In the genomic region with DNA sequence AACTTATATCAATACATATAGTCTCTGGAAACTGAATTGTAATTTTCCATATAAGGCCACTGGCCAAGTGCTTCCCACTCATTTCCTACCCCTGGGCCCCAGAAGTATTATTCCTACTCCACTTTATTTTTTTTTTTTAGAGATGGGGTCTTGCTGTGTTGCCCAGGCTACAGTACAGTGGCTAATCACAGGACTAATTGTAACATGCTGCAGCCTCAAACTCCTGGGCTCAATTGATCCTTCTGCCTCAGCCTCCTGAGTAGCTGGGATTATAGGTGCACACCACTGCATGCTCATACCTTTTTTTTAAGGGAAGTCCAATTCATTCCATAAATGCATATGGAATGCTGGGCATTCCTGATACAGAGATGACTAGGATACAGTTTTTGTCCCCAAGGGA, we compare ENCODE assay signal across 33 cellular contexts.
"Had no signal": no experiment of that assay in that cellular context is flagged by ENCODE, and none has a peak within 500 bp of the region (broad histone marks: within the 10 kb centered on the region; RNA-seq: fewer than 3 reads in every experiment).

No MANE protein-coding gene starts in this region.

- H3K9me3 ChIP-seq: neutrophil, ovary, psoas muscle, spleen, suprapubic skin, testis, tibial artery, transverse colon, upper lobe of right lung, uterus had no signal

- H3K9me3 Mint-ChIP-seq: naive B cell; naive thymus-derived CD8-positive, alpha-beta T cell; natural killer cell treated with Interleukin-12 subunit alpha and Interleukin-12 subunit beta and Interleukin-15 and Interleukin-18, amount 100 ng/mL, for 72 hours; nephron progenitor cell; neural crest cell; stimulated activated memory B cell treated with anti-CD40 and anti-IgM and Interleukin-4, amounts not matched to agents 10 μg/mL and 1 μg/mL and 100 μg/mL, for 72 hours; stimulated activated naive CD8-positive, alpha-beta T cell treated with anti-CD3 and anti-CD28 coated beads, Interleukin-15, amount 100 ng/mL, for 72 hours; type B pancreatic cell had no signal

- H3K36me3 Mint-ChIP-seq: naive B cell; naive thymus-derived CD8-positive, alpha-beta T cell; natural killer cell treated with Interleukin-12 subunit alpha and Interleukin-12 subunit beta and Interleukin-15 and Interleukin-18, amount 100 ng/mL, for 72 hours; stimulated activated memory B cell treated with anti-CD40 and anti-IgM and Interleukin-4, amounts not matched to agents 10 μg/mL and 1 μg/mL and 100 μg/mL, for 72 hours; type B pancreatic cell had no signal

- DNase-seq: naive B cell; naive thymus-derived CD8-positive, alpha-beta T cell; nephron progenitor cell; nucleus accumbens; ovary; psoas muscle; right cardiac atrium; spleen; stimulated activated CD4-positive, alpha-beta T cell treated with anti-CD3 and anti-CD28 coated beads, Interleukin-12 subunit alpha, Interleukin-12 subunit beta, amount 100 ng/mL, for 4 hours; stimulated activated CD4-positive, alpha-beta T cell treated with anti-CD3 and anti-CD28 coated beads, Interleukin-1b, Interleukin-23, amount 100 ng/mL, for 48 hours; stimulated activated CD4-positive, alpha-beta T cell treated with anti-CD3 and anti-CD28 coated beads, Interleukin-4, amount 100 ng/mL, for 1 hour; stimulated activated CD4-positive, alpha-beta T cell treated with anti-CD3 and anti-CD28 coated beads, Interleukin-4, amount 100 ng/mL, for 4 hours; stimulated activated CD8-positive, alpha-beta memory T cell treated with anti-CD3 and anti-CD28 coated beads, Interleukin-4, amount 100 ng/mL, for 48 hours; stimulated activated naive CD4-positive, alpha-beta T cell; stimulated activated naive CD8-positive, alpha-beta T cell treated with anti-CD3 and anti-CD28 coated beads, Interleukin-15, amount 100 ng/mL, for 72 hours; stimulated activated naive CD8-positive, alpha-beta T cell treated with anti-CD3 and anti-CD28 coated beads, Interleukin-15, Interleukin-2, amounts not matched to agents 100 U/mL and 50 U/mL, for 24 hours; substantia nigra; testis; tibial artery; transverse colon; upper lobe of right lung; uterus had no signal

- H3K4me1 Mint-ChIP-seq: neural crest cell had no signal

- H3K27me3 Mint-ChIP-seq: naive B cell; natural killer cell treated with Interleukin-12 subunit alpha and Interleukin-12 subunit beta and Interleukin-15 and Interleukin-18, amount 100 ng/mL, for 72 hours; stimulated activated memory B cell treated with anti-CD40 and anti-IgM and Interleukin-4, amounts not matched to agents 10 μg/mL and 1 μg/mL and 100 μg/mL, for 72 hours; stimulated activated naive CD8-positive, alpha-beta T cell treated with anti-CD3 and anti-CD28 coated beads, Interleukin-15, amount 100 ng/mL, for 72 hours; type B pancreatic cell had no signal

- H3K4me2 ChIP-seq: smooth muscle cell had no signal

- H3K27me3 ChIP-seq: neutrophil, ovary, spleen, suprapubic skin, testis, tibial artery, transverse colon, upper lobe of right lung, uterus had no signal

- H3K36me3 ChIP-seq: neutrophil, ovary, spleen, suprapubic skin, tibial artery, transverse colon, upper lobe of right lung, uterus had no signal

- ATAC-seq: naive thymus-derived CD8-positive, alpha-beta T cell; natural killer cell treated with Interleukin-12 subunit alpha and Interleukin-12 subunit beta and Interleukin-15 and Interleukin-18, amount 100 ng/mL, for 72 hours; psoas muscle; right cardiac atrium; sciatic nerve; stimulated activated memory B cell treated with anti-CD40 and anti-IgM and Interleukin-4, amounts not matched to agents 10 μg/mL and 1 μg/mL and 100 μg/mL, for 72 hours; stimulated activated naive CD8-positive, alpha-beta T cell treated with anti-CD3 and anti-CD28 coated beads, Interleukin-15, amount 100 ng/mL, for 72 hours; stimulated activated naive CD8-positive, alpha-beta T cell treated with anti-CD3 and anti-CD28 coated beads, Interleukin-15, Interleukin-2, amounts not matched to agents 100 U/mL and 50 U/mL, for 24 hours; upper lobe of right lung had no signal

- H2AFZ ChIP-seq: parathyroid adenoma had no signal

- H3K4me3 Mint-ChIP-seq: naive B cell; naive thymus-derived CD8-positive, alpha-beta T cell; natural killer cell treated with Interleukin-12 subunit alpha and Interleukin-12 subunit beta and Interleukin-15 and Interleukin-18, amount 100 ng/mL, for 72 hours; nephron progenitor cell; neural crest cell; stimulated activated memory B cell treated with anti-CD40 and anti-IgM and Interleukin-4, amounts not matched to agents 10 μg/mL and 1 μg/mL and 100 μg/mL, for 72 hours; stimulated activated naive CD8-positive, alpha-beta T cell treated with anti-CD3 and anti-CD28 coated beads, Interleukin-15, amount 100 ng/mL, for 72 hours; type B pancreatic cell had no signal

- H3K79me2 ChIP-seq: parathyroid adenoma had no signal

- H3K27ac ChIP-seq: neutrophil, ovary, parathyroid adenoma, psoas muscle, skin epidermis, spleen, suprapubic skin, testis, tibial artery, transverse colon, upper lobe of right lung, uterus had no signal

- H3K4me3 ChIP-seq: ovary, psoas muscle, skin epidermis, smooth muscle cell, spleen, suprapubic skin, testis, tibial artery, transverse colon, upper lobe of right lung, uterus had no signal

- H3K27ac Mint-ChIP-seq: naive B cell; naive thymus-derived CD8-positive, alpha-beta T cell; natural killer cell treated with Interleukin-12 subunit alpha and Interleukin-12 subunit beta and Interleukin-15 and Interleukin-18, amount 100 ng/mL, for 72 hours; nephron progenitor cell; progenitor cell of endocrine pancreas; stimulated activated memory B cell treated with anti-CD40 and anti-IgM and Interleukin-4, amounts not matched to agents 10 μg/mL and 1 μg/mL and 100 μg/mL, for 72 hours; type B pancreatic cell had no signal

- H3K4me1 ChIP-seq: parathyroid adenoma, psoas muscle, testis, tibial artery, upper lobe of right lung, uterus had no signal
